ENCODE assay signal across 11 cellular contexts in genomic region chr7:141702892-141703291, GRCh38. TPM values are rescaled to one million over a fixed set of nuclear protein-coding genes. Genes with fewer than 3 reads are reported as not detected.
A peak's percentile ranks its signal among the peaks of the same experiment; 100 is the strongest.
DNase-seq lines count a peak whose midpoint lies in the region; ATAC-seq and TF ChIP-seq lines count a peak whose summit lies in the region.
"Had no signal": no experiment of that assay in that cellular context is flagged by ENCODE, and none has a peak within 500 bp of the region (broad histone marks: within the 10 kb centered on the region; RNA-seq: fewer than 3 reads in every experiment).

No MANE protein-coding gene starts in this region.

- no peak overlapping the region for H2BK5ac ChIP-seq in mesenchymal stem cell (ENCODE audit: low read depth, low read length, poor library complexity, severe bottlenecking)

- H3K4me3 ChIP-seq in left ventricle myocardium inferior (peak overlapping the region; percentile 93), mesenchymal stem cell (ENCODE audit: insufficient read depth in 1 of 2, low read depth in 1 of 2, low read length in 2 of 2) (peak overlapping the region in 1 of 2 experiments; percentile 87)

- H3K4me3 Mint-ChIP-seq in T-helper 17 cell (peak overlapping the region; percentile 25), type B pancreatic cell (peak overlapping the region; percentile 86)
- H3K4me3 Mint-ChIP-seq in stimulated activated naive B cell treated with anti-CD40 and anti-IgM and Interleukin-4, amounts not matched to agents 10 μg/mL and 1 μg/mL and 100 μg/mL, for 72 hours: no peak overlapping the region

- no peak overlapping the region for H3K23ac ChIP-seq in mesenchymal stem cell (ENCODE audit: low read length in 2 of 2)

- peaks cover 7% of the 10 kb centered on the region for H3K79me1 ChIP-seq in mesenchymal stem cell (replicated peaks; ENCODE audit: low read length, poor library complexity, severe bottlenecking)

- H3K9ac ChIP-seq in mesenchymal stem cell (ENCODE audit: low read length): peak overlapping the region; percentile 81

- DNase-seq in left ventricle myocardium inferior: no peak
- DNase-seq in Right ventricle myocardium superior: no peak
- DNase-seq in T-helper 17 cell: no peak
- DNase-seq in mesenchymal stem cell: no peak
- no peak for DNase-seq in type B pancreatic cell (ENCODE audit: extremely low spot score, unreplicated experiment)
- DNase-seq in activated CD4-positive, CD25-positive, alpha-beta regulatory T cell (lab: John Stamatoyannopoulos, UW): no peak
- no peak for DNase-seq in COR-L47 (lab: John Stamatoyannopoulos, UW)
- DNase-seq in stimulated activated naive B cell treated with anti-CD40 and anti-IgM and Interleukin-4, amounts not matched to agents 10 μg/mL and 1 μg/mL and 100 μg/mL, for 72 hours: no peak
- DNase-seq: left ventricle myocardium superior had no signal

- H2AK5ac ChIP-seq in mesenchymal stem cell (ENCODE audit: low read length, severe bottlenecking): no peak overlapping the region

- H3K27ac Mint-ChIP-seq in T-helper 17 cell (peak overlapping the region; percentile 87), type B pancreatic cell (peak overlapping the region; percentile 73)
- no peak overlapping the region for H3K27ac Mint-ChIP-seq in stimulated activated naive B cell treated with anti-CD40 and anti-IgM and Interleukin-4, amounts not matched to agents 10 μg/mL and 1 μg/mL and 100 μg/mL, for 72 hours

- ATAC-seq in Right ventricle myocardium superior (ENCODE audit: poor library complexity) (no peak), T-helper 17 cell (no peak)
- ATAC-seq in stimulated activated naive B cell treated with anti-CD40 and anti-IgM and Interleukin-4, amounts not matched to agents 10 μg/mL and 1 μg/mL and 100 μg/mL, for 72 hours (replicated peaks): no peak

- TF ChIP-seq CTCF in left ventricle myocardium inferior (IDR thresholded peaks at IDR 0.05; ENCODE audit: borderline replicate concordance): no peak
- TF ChIP-seq CTCF in type B pancreatic cell (conservative IDR thresholded peaks at IDR 0.05): no peak

- no peak overlapping the region for H4K91ac ChIP-seq in mesenchymal stem cell (ENCODE audit: low read length)

- no peak overlapping the region for H3K27ac ChIP-seq in left ventricle myocardium inferior (replicated peaks)
- no peak overlapping the region for H3K27ac ChIP-seq in mesenchymal stem cell (ENCODE audit: low read length, poor library complexity, severe bottlenecking)

- H3K14ac ChIP-seq in mesenchymal stem cell (ENCODE audit: low read length in 2 of 2): no peak overlapping the region

- H3K27me3 Mint-ChIP-seq in T-helper 17 cell: no peaks in the 10 kb centered on the region
- peaks cover 32% of the 10 kb centered on the region for H3K27me3 Mint-ChIP-seq in type B pancreatic cell
- no peaks in the 10 kb centered on the region for H3K27me3 Mint-ChIP-seq in stimulated activated naive B cell treated with anti-CD40 and anti-IgM and Interleukin-4, amounts not matched to agents 10 μg/mL and 1 μg/mL and 100 μg/mL, for 72 hours

- H3K4me2 ChIP-seq in mesenchymal stem cell (ENCODE audit: low read length, poor library complexity, severe bottlenecking): no peak overlapping the region

- no peak overlapping the region for H2BK12ac ChIP-seq in mesenchymal stem cell (ENCODE audit: low read length in 2 of 2)

- intact Hi-C loops in left ventricle myocardium inferior (cut with micrococcal nuclease): no loop called here
- intact Hi-C loops in Right ventricle myocardium superior (cut with DNase I): no loop called here

- no peaks in the 10 kb centered on the region for H3K36me3 ChIP-seq in left ventricle myocardium inferior
- no peaks in the 10 kb centered on the region for H3K36me3 ChIP-seq in mesenchymal stem cell (ENCODE audit: control insufficient read depth in 1 of 2, insufficient read depth in 2 of 2, low read depth in 1 of 2, low read length in 2 of 2)

- H3K9me3 ChIP-seq in left ventricle myocardium inferior (replicated peaks): no peaks in the 10 kb centered on the region
- H3K9me3 ChIP-seq in T-helper 17 cell (ENCODE audit: control insufficient read depth, low read length, poor library complexity, severe bottlenecking): no peaks in the 10 kb centered on the region
- H3K9me3 ChIP-seq in mesenchymal stem cell (ENCODE audit: control insufficient read depth, low read length): no peaks in the 10 kb centered on the region

- no peaks in the 10 kb centered on the region for H3K36me3 Mint-ChIP-seq in T-helper 17 cell (ENCODE audit: low read depth)
- no peaks in the 10 kb centered on the region for H3K36me3 Mint-ChIP-seq in type B pancreatic cell
- H3K36me3 Mint-ChIP-seq in stimulated activated naive B cell treated with anti-CD40 and anti-IgM and Interleukin-4, amounts not matched to agents 10 μg/mL and 1 μg/mL and 100 μg/mL, for 72 hours: peaks cover 0 to 1% of the 10 kb centered on the region in 2 donors

- H2BK120ac ChIP-seq in mesenchymal stem cell (ENCODE audit: low read depth, low read length): no peak overlapping the region

- no peak overlapping the region for H2BK15ac ChIP-seq in mesenchymal stem cell (ENCODE audit: low read depth, poor library complexity, severe bottlenecking)

- H3K4me1 ChIP-seq in left ventricle myocardium inferior: peaks cover 40% of the 10 kb centered on the region
- peaks cover 4% of the 10 kb centered on the region for H3K4me1 ChIP-seq in mesenchymal stem cell (ENCODE audit: control insufficient read depth, insufficient read depth, low read depth, low read length)

- no peak overlapping the region for H2AFZ ChIP-seq in mesenchymal stem cell (ENCODE audit: low read depth, low read length)

- H3K18ac ChIP-seq in mesenchymal stem cell (ENCODE audit: low read depth in 1 of 2, low read length in 2 of 2): no peak overlapping the region

- no peaks in the 10 kb centered on the region for H3K27me3 ChIP-seq in left ventricle myocardium inferior (ENCODE audit: low read depth)
- peaks cover 2 to 13% of the 10 kb centered on the region in 2 experiments for H3K27me3 ChIP-seq in mesenchymal stem cell (ENCODE audit: control insufficient read depth in 1 of 2, insufficient read depth in 1 of 2, low read length in 2 of 2)

- no peak overlapping the region for H4K8ac ChIP-seq in mesenchymal stem cell (ENCODE audit: low read length)

- H3K9me3 Mint-ChIP-seq in type B pancreatic cell: no peaks in the 10 kb centered on the region
- H3K9me3 Mint-ChIP-seq in stimulated activated naive B cell treated with anti-CD40 and anti-IgM and Interleukin-4, amounts not matched to agents 10 μg/mL and 1 μg/mL and 100 μg/mL, for 72 hours: no peaks in the 10 kb centered on the region

- H3K4ac ChIP-seq in mesenchymal stem cell (ENCODE audit: low read depth in 1 of 2, low read length in 2 of 2): no peak overlapping the region

- WGBS in mesenchymal stem cell: 92% methylated on average over 4 of the region's 4 CpGs

- H3K4me1 Mint-ChIP-seq in T-helper 17 cell: peaks cover 33% of the 10 kb centered on the region
- H3K4me1 Mint-ChIP-seq in type B pancreatic cell (ENCODE audit: unreplicated experiment): peaks cover 31% of the 10 kb centered on the region
- peaks cover 31 to 38% of the 10 kb centered on the region in 2 donors for H3K4me1 Mint-ChIP-seq in stimulated activated naive B cell treated with anti-CD40 and anti-IgM and Interleukin-4, amounts not matched to agents 10 μg/mL and 1 μg/mL and 100 μg/mL, for 72 hours

RNA-seq across cellular contexts. Expression of gene DENND11, which starts 0.9 kb away (rescaled TPM):
- total RNA-seq in left ventricle myocardium inferior (8.5 TPM), Right ventricle myocardium superior (8.6 TPM), T-helper 17 cell (10 to 100 TPM; 34.1 to 37.6 TPM), type B pancreatic cell (ENCODE audit: low replicate concordance) (17.3 and 19.8 TPM in 2 replicates)
- 3.3 TPM for polyA plus RNA-seq in mesenchymal stem cell (2013, experiment 1 of 2)
- polyA plus RNA-seq in mesenchymal stem cell (2013, experiment 2 of 2): 3.3 TPM

RNA-seq across cellular contexts. Expression of gene WEE2, which starts 5.3 kb away (rescaled TPM):
- total RNA-seq in left ventricle myocardium inferior: not detected
- total RNA-seq in Right ventricle myocardium superior: not detected
- total RNA-seq in T-helper 17 cell: not detected
- polyA plus RNA-seq in mesenchymal stem cell (2013, experiment 1 of 2): not detected
- polyA plus RNA-seq in mesenchymal stem cell (2013, experiment 2 of 2): not detected
- total RNA-seq in type B pancreatic cell (ENCODE audit: low replicate concordance): not detected in 2 replicates
- total RNA-seq: left ventricle myocardium superior, SK-MEL-5 had no signal
- polyA plus RNA-seq: small intestine had no signal

RNA-seq across cellular contexts. Expression of gene SSBP1, which starts 35.3 kb away (rescaled TPM):
- total RNA-seq in left ventricle myocardium inferior: 83.8 TPM
- total RNA-seq in Right ventricle myocardium superior: 116 TPM
- total RNA-seq in T-helper 17 cell: 10 to 100 TPM; 81.3 to 91.3 TPM
- 327 TPM for polyA plus RNA-seq in mesenchymal stem cell (2013, experiment 1 of 2)
- 323 TPM for polyA plus RNA-seq in mesenchymal stem cell (2013, experiment 2 of 2)
- 107 and 116 TPM in 2 replicates for total RNA-seq in type B pancreatic cell (ENCODE audit: low replicate concordance)

Comparison
In these comparisons a context has a peak if more than half of its experiments do, and no peak if none do; other contexts are left out.
1. H3K4me3 Mint-ChIP-seq: peak in T-helper 17 cell (single experiment) and type B pancreatic cell (single experiment); none in stimulated activated naive B cell treated with anti-CD40 and anti-IgM and Interleukin-4, amounts not matched to agents 10 μg/mL and 1 μg/mL and 100 μg/mL, for 72 hours (0 of 2).